ENCODE assay signal across 8 cellular contexts in genomic region chr2:176268976-176269318, GRCh38. TPM values are rescaled to one million over a fixed set of nuclear protein-coding genes. Genes with fewer than 3 reads are reported as not detected.
DNase-seq lines count a peak whose midpoint lies in the region; ATAC-seq and TF ChIP-seq lines count a peak whose summit lies in the region.

No MANE protein-coding gene starts in this region.

- no peaks in the 10 kb centered on the region for H3K36me3 Mint-ChIP-seq in activated CD4-positive, alpha-beta T cell treated with anti-CD3 and anti-CD28 coated beads for 36 hours (ENCODE audit: low read depth)

- peaks cover 26% of the 10 kb centered on the region for H3K4me1 Mint-ChIP-seq in activated CD4-positive, alpha-beta T cell treated with anti-CD3 and anti-CD28 coated beads for 36 hours

- H3K27ac ChIP-seq in OCI-LY1 (ENCODE audit: low read depth, low read length, poor library complexity, severe bottlenecking) (no peak overlapping the region), esophagus muscularis mucosa (replicated peaks in 1 of 4) (peak overlapping the region; percentile 79 to 91 (median 84)), gastrocnemius medialis (peak overlapping the region; percentile 85 to 92 (median 89))

- H3K79me2 ChIP-seq in OCI-LY1 (ENCODE audit: insufficient read depth, low read length), result peaks cover 24% of the 10 kb centered on the region

- no peaks in the 10 kb centered on the region for H3K9me3 Mint-ChIP-seq in activated CD4-positive, alpha-beta T cell treated with anti-CD3 and anti-CD28 coated beads for 36 hours (ENCODE audit: low read depth)

- no peaks in the 10 kb centered on the region for H4K20me1 ChIP-seq in OCI-LY1 (ENCODE audit: insufficient read depth, low read length)

- POLR2A ChIA-PET in activated CD4-positive, alpha-beta T cell treated with anti-CD3 and anti-CD28 coated beads for 36 hours (lab: Charles Lee), result no interaction called here

- peaks cover 8% of the 10 kb centered on the region for H3K36me3 ChIP-seq in OCI-LY1 (ENCODE audit: insufficient read depth, low read length)
- H3K36me3 ChIP-seq in esophagus muscularis mucosa, result no peaks in the 10 kb centered on the region
- no peaks in the 10 kb centered on the region for H3K36me3 ChIP-seq in gastrocnemius medialis

- H3F3A ChIP-seq in OCI-LY1 (ENCODE audit: insufficient read depth, low read length), result no peaks in the 10 kb centered on the region

- no peaks in the 10 kb centered on the region for H3K9me3 ChIP-seq in OCI-LY1 (ENCODE audit: low read length)
- H3K9me3 ChIP-seq in esophagus muscularis mucosa, result no peaks in the 10 kb centered on the region
- no peaks in the 10 kb centered on the region for H3K9me3 ChIP-seq in gastrocnemius medialis

- WGBS in esophagus muscularis mucosa, result 21% methylated on average over 10 of the region's 10 CpGs

- peak overlapping the region; percentile 97 for H3K4me3 ChIP-seq in OCI-LY1 (ENCODE audit: low read depth, low read length, poor library complexity, severe bottlenecking)
- peak overlapping the region; percentile 71 to 92 (median 84) for H3K4me3 ChIP-seq in esophagus muscularis mucosa
- peak overlapping the region; percentile 84 to 94 (median 89) for H3K4me3 ChIP-seq in gastrocnemius medialis

- intact Hi-C loops in activated CD4-positive, alpha-beta T cell treated with anti-CD3 and anti-CD28 coated beads for 36 hours (cut with DNase I, micrococcal nuclease), result loop anchor here in 1 of 2 experiments (5.0 kb wide), 1 partner anchor 267 kb away; the partner anchor contains the start of gene LNPK
- intact Hi-C loops in esophagus muscularis mucosa (cut with DNase I), result no loop called here
- intact Hi-C loops in gastrocnemius medialis (cut with DNase I; ENCODE audit: low total_unique reads), result loop anchor here (2.0 to 10.0 kb wide), 4 partner anchors 128 to 366 kb away; no protein-coding TSS in a partner anchor

- in situ Hi-C loops in gastrocnemius medialis (cut with MboI; ENCODE audit: low sequenced_read_pairs in 4 of 4), result no loop called here

- no peak for DNase-seq in activated CD4-positive, alpha-beta T cell treated with anti-CD3 and anti-CD28 coated beads for 36 hours
- DNase-seq in activated CD4-positive, alpha-beta T cell treated with anti-CD3 and anti-CD28 coated beads for 4 hours, result no peak
- no peak for DNase-seq in esophagus muscularis mucosa (ENCODE audit: extremely low spot score)
- no peak for DNase-seq in gastrocnemius medialis
- DNase-seq in SHP77 (lab: John Stamatoyannopoulos, UW), result no peak
- no peak for DNase-seq in NCI-H774 (lab: John Stamatoyannopoulos, UW)
- no peak for DNase-seq in DMS 273 treated with DMSO at 0.1 percent for 48 hours (lab: John Stamatoyannopoulos, UW)

- peak overlapping the region; percentile 94 for H3K27ac Mint-ChIP-seq in activated CD4-positive, alpha-beta T cell treated with anti-CD3 and anti-CD28 coated beads for 36 hours

- no peak for TF ChIP-seq EP300 in esophagus muscularis mucosa (IDR thresholded peaks at IDR 0.05)

- TF ChIP-seq POLR2A in esophagus muscularis mucosa (IDR thresholded peaks at IDR 0.05; ENCODE audit: low read depth), result no peak
- TF ChIP-seq POLR2A in gastrocnemius medialis (IDR thresholded peaks at IDR 0.05), result no peak

- no peak for TF ChIP-seq CTCF in OCI-LY1 (IDR thresholded peaks at IDR 0.05; ENCODE audit: low read length)
- TF ChIP-seq CTCF in esophagus muscularis mucosa (IDR thresholded peaks at IDR 0.05), result no peak
- no peak for TF ChIP-seq CTCF in gastrocnemius medialis (IDR thresholded peaks at IDR 0.05 in 4 of 5, conservative IDR thresholded peaks at IDR 0.05 in 1 of 5)

- H3K27me3 Mint-ChIP-seq in activated CD4-positive, alpha-beta T cell treated with anti-CD3 and anti-CD28 coated beads for 36 hours, result peaks cover 13% of the 10 kb centered on the region

- H3K4me1 ChIP-seq in OCI-LY1 (ENCODE audit: insufficient read depth, low read length, severe bottlenecking) (peaks cover 14% of the 10 kb centered on the region), esophagus muscularis mucosa (peaks cover 9 to 38% (median 20%) of the 10 kb centered on the region in 4 donors), gastrocnemius medialis (peaks cover 13 to 24% of the 10 kb centered on the region in 2 donors)

- H3K27me3 ChIP-seq in OCI-LY1 (ENCODE audit: insufficient read depth, low read length), result no peaks in the 10 kb centered on the region
- H3K27me3 ChIP-seq in esophagus muscularis mucosa, result no peaks in the 10 kb centered on the region
- H3K27me3 ChIP-seq in gastrocnemius medialis, result no peaks in the 10 kb centered on the region

- CTCF ChIA-PET in activated CD4-positive, alpha-beta T cell treated with anti-CD3 and anti-CD28 coated beads for 36 hours (lab: Charles Lee), result interaction anchor here (0.6 to 1.0 kb wide), 3 partner anchors 175 to 383 kb away, joined by 3 to 4 read pairs (median 3); no protein-coding TSS in a partner anchor

- peak overlapping the region; percentile 95 for H3K9ac ChIP-seq in OCI-LY1 (ENCODE audit: low read length)

- no peaks in the 10 kb centered on the region for H3K9me2 ChIP-seq in OCI-LY1 (ENCODE audit: low read depth, low read length)

- no peak overlapping the region for H2AFZ ChIP-seq in OCI-LY1 (ENCODE audit: low read length)

- H3K4me3 Mint-ChIP-seq in activated CD4-positive, alpha-beta T cell treated with anti-CD3 and anti-CD28 coated beads for 36 hours, result peak overlapping the region; percentile 98

- ATAC-seq in activated CD4-positive, alpha-beta T cell treated with anti-CD3 and anti-CD28 coated beads for 36 hours, result peak; percentile 27
- peak; percentile 15 to 18 for ATAC-seq in gastrocnemius medialis

- peak overlapping the region; percentile 82 for H3K4me2 ChIP-seq in OCI-LY1 (ENCODE audit: low read length)

RNA-seq across cellular contexts. Expression of gene MTX2, which starts 0.3 kb away (rescaled TPM):
- 10 to 100 TPM; 22.6 to 28.6 TPM for total RNA-seq in activated CD4-positive, alpha-beta T cell treated with anti-CD3 and anti-CD28 coated beads for 36 hours
- total RNA-seq in esophagus muscularis mucosa (10 to 100 TPM; 26.2 to 31.1 (median 27.6) TPM), gastrocnemius medialis (10 to 100 TPM; 35.8 to 43.3 (median 39.1) TPM)
